8 cellular contexts compared by ENCODE assay signal in the genomic region with DNA sequence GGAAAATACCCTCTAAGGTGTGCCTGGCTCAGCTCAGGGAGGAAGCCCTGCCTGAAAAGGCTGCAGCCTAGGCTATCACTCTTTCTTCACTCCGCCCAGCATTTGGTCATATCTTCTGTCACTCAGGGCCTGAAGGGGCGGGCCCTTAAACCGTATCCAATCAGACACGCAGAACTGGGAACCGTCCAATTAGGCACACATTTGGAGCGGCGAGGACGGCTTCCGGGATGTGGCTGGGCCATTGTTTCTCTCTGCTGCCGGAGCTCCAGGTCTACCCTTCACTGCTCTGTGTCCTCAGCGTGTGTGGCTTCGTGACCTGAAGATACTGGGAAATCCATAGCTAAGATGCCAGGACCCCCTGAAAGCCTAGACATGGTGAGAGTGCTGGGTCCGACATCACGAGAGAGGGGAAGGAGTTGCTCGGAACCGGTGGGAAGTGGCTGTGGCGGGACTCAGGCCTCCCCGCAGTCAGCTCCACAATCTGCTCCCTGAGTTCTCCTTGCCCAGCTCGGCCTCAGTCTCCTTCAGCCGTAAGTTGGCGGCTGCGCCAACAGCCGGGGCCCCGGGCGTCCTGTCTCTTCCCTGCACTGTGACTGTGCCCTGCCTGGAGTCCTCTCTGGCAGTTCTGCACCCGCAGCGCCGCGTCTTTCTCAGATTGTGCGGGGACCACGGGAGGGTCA. TPM values are rescaled to one million over a fixed set of nuclear protein-coding genes. Genes with fewer than 3 reads are reported as not detected.
DNase-seq lines count a peak whose midpoint lies in the region; TF ChIP-seq lines count a peak whose summit lies in the region.

ZNF493 (plus strand) TSS at position 241 of the 680 bp plus-strand sequence; CDS start at position 346, 105 bp downstream.

- H3K36me3 ChIP-seq in Loucy (ENCODE audit: insufficient read depth, low read length): no peaks in the 10 kb centered on the region
- no peaks in the 10 kb centered on the region for H3K36me3 ChIP-seq in SJSA1
- H3K36me3 ChIP-seq in neural progenitor cell: no peaks in the 10 kb centered on the region
- peaks cover 0 to 2% of the 10 kb centered on the region in 2 donors for H3K36me3 ChIP-seq in stomach smooth muscle (ENCODE audit: control insufficient read depth in 2 of 2, insufficient read depth in 2 of 2, low read length in 2 of 2)

- H3K27me3 ChIP-seq in Loucy (ENCODE audit: insufficient read depth, low read length, poor library complexity, severe bottlenecking) (no peaks in the 10 kb centered on the region), SJSA1 (replicated peaks) (no peaks in the 10 kb centered on the region), neural progenitor cell (no peaks in the 10 kb centered on the region), stomach smooth muscle (ENCODE audit: control insufficient read depth in 1 of 2, insufficient read depth in 2 of 2, low read length in 2 of 2) (no peaks in the 10 kb centered on the region)

- H3K9ac ChIP-seq in Loucy (ENCODE audit: low read depth, low read length, poor library complexity, severe bottlenecking) (peak within 1 kb of the TSS; percentile 88), neural progenitor cell (peak within 1 kb of the TSS; percentile 92), stomach smooth muscle (ENCODE audit: low read length in 2 of 2) (peak within 1 kb of the TSS; percentile 93 to 96)

- H3K4me2 ChIP-seq in Loucy (ENCODE audit: low read depth, low read length, poor library complexity, severe bottlenecking) (peak within 1 kb of the TSS; percentile 89), neural progenitor cell (peak within 1 kb of the TSS; percentile 87)

- peaks cover 56% of the 10 kb centered on the region for H3K9me3 Mint-ChIP-seq in neural progenitor cell

- H3F3A ChIP-seq in Loucy (ENCODE audit: low read depth) (peaks cover 2% of the 10 kb centered on the region; the same call in 1 of the 2 replicates), neural progenitor cell (ENCODE audit: low read depth) (peaks cover 5% of the 10 kb centered on the region)

- H3K27me3 Mint-ChIP-seq in neural progenitor cell (ENCODE audit: insufficient read depth, low read depth): peaks cover 3% of the 10 kb centered on the region

- no peaks in the 10 kb centered on the region for H3K9me3 ChIP-seq in Loucy (ENCODE audit: insufficient read depth, low read depth, low read length)
- H3K9me3 ChIP-seq in SJSA1 (replicated peaks): peaks cover 7% of the 10 kb centered on the region; the same call in 1 of the 2 replicates
- no peaks in the 10 kb centered on the region for H3K9me3 ChIP-seq in neural progenitor cell (ENCODE audit: low read depth)
- no peaks in the 10 kb centered on the region for H3K9me3 ChIP-seq in stomach smooth muscle (ENCODE audit: control insufficient read depth in 2 of 2, low read length in 2 of 2)

- peak within 1 kb of the TSS; percentile 82 for H2AFZ ChIP-seq in Loucy (ENCODE audit: low read length)
- peak within 1 kb of the TSS; percentile 83 for H2AFZ ChIP-seq in neural progenitor cell (replicated peaks)

- H3K4me1 ChIP-seq in Loucy (ENCODE audit: insufficient read depth, low read length, poor library complexity, severe bottlenecking): peaks cover 37% of the 10 kb centered on the region
- no peaks in the 10 kb centered on the region for H3K4me1 ChIP-seq in SJSA1 (replicated peaks)
- peaks cover 5% of the 10 kb centered on the region for H3K4me1 ChIP-seq in neural progenitor cell
- H3K4me1 ChIP-seq in stomach smooth muscle (ENCODE audit: control insufficient read depth, insufficient read depth, low read length): peaks cover 12% of the 10 kb centered on the region

- H3K27ac ChIP-seq in SJSA1 (no peak within 1 kb of the TSS), neural progenitor cell (peak within 1 kb of the TSS; percentile 75), stomach smooth muscle (ENCODE audit: low read length) (peak within 1 kb of the TSS; percentile 82)

- peak; percentile 97 for DNase-seq in ELF-1 (ENCODE audit: low read depth, low spot score)
- peak; percentile 91 for DNase-seq in H4 (ENCODE audit: low spot score)
- peak; percentile 66 to 71 for DNase-seq in SJSA1 (ENCODE audit: low read depth in 1 of 2, low spot score in 2 of 2)
- DNase-seq in activated naive CD4-positive, alpha-beta T cell (lab: John Stamatoyannopoulos, UW): peak; percentile 65 to 83 (median 72)
- DNase-seq in foreskin melanocyte: peak; percentile 91
- DNase-seq in neural progenitor cell (ENCODE audit: low spot score): peak; percentile 97

- H3K27ac Mint-ChIP-seq in neural progenitor cell: peak within 1 kb of the TSS; percentile 82

- H4K20me1 ChIP-seq in Loucy (ENCODE audit: insufficient read depth, low read length, poor library complexity, severe bottlenecking) (peaks cover 36% of the 10 kb centered on the region), neural progenitor cell (ENCODE audit: low read depth) (no peaks in the 10 kb centered on the region)

- H3K36me3 Mint-ChIP-seq in neural progenitor cell: peaks cover 31% of the 10 kb centered on the region

- H3K79me2 ChIP-seq in Loucy (ENCODE audit: insufficient read depth, low read length) (peaks cover 44% of the 10 kb centered on the region), neural progenitor cell (ENCODE audit: low read depth) (peaks cover 50% of the 10 kb centered on the region)

- TF ChIP-seq CTCF in Loucy (conservative IDR thresholded peaks at IDR 0.05; ENCODE audit: low read length): no peak
- no peak for TF ChIP-seq CTCF in neural progenitor cell (IDR thresholded peaks at IDR 0.05)

- H3K4me3 ChIP-seq in Loucy (ENCODE audit: low read length, poor library complexity, severe bottlenecking) (peak within 1 kb of the TSS; percentile 76), SJSA1 (peak within 1 kb of the TSS; percentile 46), neural progenitor cell (peak within 1 kb of the TSS; percentile 96), stomach smooth muscle (ENCODE audit: low read length in 2 of 2) (peak within 1 kb of the TSS; percentile 98 to 99)

- no peaks in the 10 kb centered on the region for H3K4me1 Mint-ChIP-seq in neural progenitor cell

- H3K9me2 ChIP-seq in Loucy (replicated peaks; ENCODE audit: low read depth, low read length): no peaks in the 10 kb centered on the region

- peak within 1 kb of the TSS; percentile 96 for H3K4me3 Mint-ChIP-seq in neural progenitor cell

RNA-seq across cellular contexts. Expression of gene ZNF493, which starts in this region (rescaled TPM):
- total RNA-seq in H4 (2014; rRNA removed; shearing (Covaris generic)): 3.6 and 8.9 TPM in 2 replicates
- 2.1 and 3.1 TPM in 2 replicates for total RNA-seq in SJSA1 (2014; rRNA removed; shearing (Covaris generic))
- 37.6 and 52.6 TPM in 2 replicates for total RNA-seq in neural progenitor cell (ENCODE audit: low replicate concordance)

Comparison
In these comparisons a context has a peak if more than half of its experiments do, and no peak if none do; other contexts are left out.
1. H3K4me3 ChIP-seq: peak in every context shown above with its lines; median percentile 98 in stomach smooth muscle; 96 in neural progenitor cell; 76 in Loucy; 46 in SJSA1.